In genomic region chr3:29171583-29171990, GRCh38 we compare ENCODE assay signal across 11 cellular contexts.
A peak's percentile ranks its signal among the peaks of the same experiment; 100 is the strongest.
DNase-seq lines count a peak whose midpoint lies in the region; ATAC-seq and TF ChIP-seq lines count a peak whose summit lies in the region.
"Had no signal": no experiment of that assay in that cellular context is flagged by ENCODE, and none has a peak within 500 bp of the region (broad histone marks: within the 10 kb centered on the region; RNA-seq: fewer than 3 reads in every experiment).

No MANE protein-coding gene starts in this region.

- H3K4me3 Mint-ChIP-seq in activated naive CD8-positive, alpha-beta T cell treated with anti-CD3 and anti-CD28 coated beads, Interleukin-2, amount 50 U/mL, for 24 hours = no peak overlapping the region

- H3K4me1 ChIP-seq in DOHH2 (ENCODE audit: control insufficient read depth, low read length) = peaks cover 24% of the 10 kb centered on the region
- no peaks in the 10 kb centered on the region for H3K4me1 ChIP-seq in mucosa of descending colon (ENCODE audit: low read depth)
- H3K4me1 ChIP-seq: pancreas had no signal

- peaks cover 17% of the 10 kb centered on the region for H3K9me3 Mint-ChIP-seq in activated naive CD8-positive, alpha-beta T cell treated with anti-CD3 and anti-CD28 coated beads, Interleukin-2, amount 50 U/mL, for 24 hours

- H3K36me3 Mint-ChIP-seq in activated naive CD8-positive, alpha-beta T cell treated with anti-CD3 and anti-CD28 coated beads, Interleukin-2, amount 50 U/mL, for 24 hours (ENCODE audit: low read depth) = no peaks in the 10 kb centered on the region

- H3K27ac Mint-ChIP-seq in activated naive CD8-positive, alpha-beta T cell treated with anti-CD3 and anti-CD28 coated beads, Interleukin-2, amount 50 U/mL, for 24 hours = peak overlapping the region; percentile 36

- no peaks in the 10 kb centered on the region; the same call in 1 of the 2 replicates for H3K36me3 ChIP-seq in DOHH2 (ENCODE audit: control insufficient read depth, low read length)
- no peaks in the 10 kb centered on the region for H3K36me3 ChIP-seq in mucosa of descending colon (ENCODE audit: low read depth)
- H3K36me3 ChIP-seq: pancreas had no signal

- no peaks in the 10 kb centered on the region for H3K27me3 ChIP-seq in DOHH2 (ENCODE audit: control insufficient read depth, low read length)
- H3K27me3 ChIP-seq: pancreas had no signal

- H3K4me3 ChIP-seq in DOHH2 (ENCODE audit: low read length) (peak overlapping the region; percentile 9; the same call in 1 of the 2 replicates), mucosa of descending colon (no peak overlapping the region)
- H3K4me3 ChIP-seq: pancreas had no signal

- no peaks in the 10 kb centered on the region for H3K27me3 Mint-ChIP-seq in activated naive CD8-positive, alpha-beta T cell treated with anti-CD3 and anti-CD28 coated beads, Interleukin-2, amount 50 U/mL, for 24 hours

- H3K9me3 ChIP-seq in DOHH2 (ENCODE audit: control insufficient read depth, insufficient read depth, low read length) (no peaks in the 10 kb centered on the region), mucosa of descending colon (no peaks in the 10 kb centered on the region)
- H3K9me3 ChIP-seq: pancreas had no signal

- H3K4me2 ChIP-seq in DOHH2 (ENCODE audit: low read length) = peak overlapping the region; percentile 44

- peak; percentile 65 for ATAC-seq in HG03175 (IDR thresholded peaks at IDR 0.05; ENCODE audit: unreplicated experiment)
- ATAC-seq in activated naive CD8-positive, alpha-beta T cell treated with anti-CD3 and anti-CD28 coated beads, Interleukin-2, amount 50 U/mL, for 24 hours = no peak
- ATAC-seq in mucosa of descending colon = peak; percentile 29
- ATAC-seq in GM21737 (IDR thresholded peaks at IDR 0.05; ENCODE audit: unreplicated experiment) = no peak

- H3F3A ChIP-seq in DOHH2 (ENCODE audit: control insufficient read depth, insufficient read depth) = no peaks in the 10 kb centered on the region

- H3K4me1 Mint-ChIP-seq in activated naive CD8-positive, alpha-beta T cell treated with anti-CD3 and anti-CD28 coated beads, Interleukin-2, amount 50 U/mL, for 24 hours = peaks cover 21% of the 10 kb centered on the region

- no peak for TF ChIP-seq CTCF in DOHH2 (IDR thresholded peaks at IDR 0.05; ENCODE audit: low read depth, low read length, poor library complexity, severe bottlenecking)
- no peak for TF ChIP-seq CTCF in mucosa of descending colon (IDR thresholded peaks at IDR 0.05)

- no peaks in the 10 kb centered on the region for H3K9me2 ChIP-seq in DOHH2 (replicated peaks; ENCODE audit: control insufficient read depth, low read length)

- intact Hi-C loops in mucosa of descending colon (cut with DNase I, micrococcal nuclease) = no loop called here

- H3K79me2 ChIP-seq in DOHH2 (ENCODE audit: control insufficient read depth, low read length) = no peaks in the 10 kb centered on the region

- H3K27ac ChIP-seq in DOHH2 (ENCODE audit: low read depth, low read length) = no peak overlapping the region
- H3K27ac ChIP-seq: epithelial cell of prostate, pancreas had no signal

- no peak for DNase-seq in activated naive CD8-positive, alpha-beta T cell treated with anti-CD3 and anti-CD28 coated beads, Interleukin-2, amount 50 U/mL, for 24 hours
- DNase-seq in mucosa of descending colon (no peak), NCI-H1694 (lab: John Stamatoyannopoulos, UW) (no peak), NCI-H187 (lab: John Stamatoyannopoulos, UW) (no peak), SIG-M5 treated with dmso at 0.1 percent for 504 hours (lab: John Stamatoyannopoulos, UW; ENCODE audit: unreplicated experiment) (no peak)
- DNase-seq: activated CD4-positive, alpha-beta T cell treated with anti-CD3 and anti-CD28 coated beads, Interleukin-2, amount 50 U/mL, for 4 hours; pancreas had no signal

- no peaks in the 10 kb centered on the region for H4K20me1 ChIP-seq in DOHH2 (ENCODE audit: control insufficient read depth, insufficient read depth, low read depth, low read length)

Comparison
In these comparisons a context has a peak if more than half of its experiments do, and no peak if none do; other contexts are left out.
1. ATAC-seq: peak in HG03175 (single experiment) and mucosa of descending colon (single experiment); none in activated naive CD8-positive, alpha-beta T cell treated with anti-CD3 and anti-CD28 coated beads, Interleukin-2, amount 50 U/mL, for 24 hours (single experiment) and GM21737 (single experiment).